ENCODE assay signal across 21 cellular contexts in the genomic region with DNA sequence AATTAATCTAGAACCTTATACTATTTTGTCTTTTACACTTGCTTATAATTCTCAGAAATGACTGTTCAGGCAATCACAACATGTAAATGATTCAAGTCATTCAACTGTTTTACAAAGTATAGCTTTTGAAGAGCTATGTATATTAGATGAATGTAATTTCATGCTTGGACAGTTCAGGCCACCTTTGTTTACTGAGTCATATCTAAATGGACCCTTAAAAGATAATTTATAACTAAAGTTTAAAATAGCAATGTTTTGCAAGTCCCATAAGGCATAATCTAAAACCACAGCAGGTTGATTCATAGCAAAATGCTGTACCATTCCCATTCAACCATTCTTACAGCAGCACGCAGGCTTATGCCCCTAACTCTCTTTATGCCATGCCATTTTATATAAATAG.
DNase-seq lines count a peak whose midpoint lies in the region; ATAC-seq and TF ChIP-seq lines count a peak whose summit lies in the region.
"Had no signal": no experiment of that assay in that cellular context is flagged by ENCODE, and none has a peak within 500 bp of the region (broad histone marks: within the 10 kb centered on the region; RNA-seq: fewer than 3 reads in every experiment).

No MANE protein-coding gene starts in this region.

- no peaks in the 10 kb centered on the region for H3K27me3 Mint-ChIP-seq in activated B cell treated with CpG ODN at 0.5 μM for 24 hours
- no peaks in the 10 kb centered on the region for H3K27me3 Mint-ChIP-seq in stimulated activated naive B cell treated with anti-CD40 and anti-IgM and Interleukin-4, amounts not matched to agents 10 μg/mL and 1 μg/mL and 100 μg/mL, for 72 hours
- H3K27me3 Mint-ChIP-seq: CD4-positive, alpha-beta T cell had no signal

- no peak for TF ChIP-seq POLR2A in body of pancreas (IDR thresholded peaks at IDR 0.05)

- intact Hi-C loops in activated B cell treated with CpG ODN at 0.5 μM for 24 hours (cut with micrococcal nuclease) (no loop called here), body of pancreas (cut with DNase I) (no loop called here)

- H3K9me3 ChIP-seq in body of pancreas: no peaks in the 10 kb centered on the region
- H3K9me3 ChIP-seq: BE2C, HAP-1, MG63 had no signal

- no peak overlapping the region for H3K4me3 ChIP-seq in body of pancreas
- H3K4me3 ChIP-seq: HAP-1, MG63 had no signal

- no peak overlapping the region for H3K27ac Mint-ChIP-seq in activated B cell treated with CpG ODN at 0.5 μM for 24 hours
- H3K27ac Mint-ChIP-seq in stimulated activated naive B cell treated with anti-CD40 and anti-IgM and Interleukin-4, amounts not matched to agents 10 μg/mL and 1 μg/mL and 100 μg/mL, for 72 hours: no peak overlapping the region
- H3K27ac Mint-ChIP-seq in stimulated activated effector memory CD8-positive, alpha-beta T cell treated with anti-CD3 and anti-CD28 coated beads, Interleukin-12 subunit alpha, Interleukin-12 subunit beta, amount 100 ng/mL, for 72 hours: no peak overlapping the region
- H3K27ac Mint-ChIP-seq: CD4-positive, alpha-beta T cell had no signal

- no peaks in the 10 kb centered on the region for H3K4me1 ChIP-seq in body of pancreas
- H3K4me1 ChIP-seq: BE2C had no signal

- peaks cover 16% of the 10 kb centered on the region for H3K4me1 Mint-ChIP-seq in activated B cell treated with CpG ODN at 0.5 μM for 24 hours
- H3K4me1 Mint-ChIP-seq in stimulated activated naive B cell treated with anti-CD40 and anti-IgM and Interleukin-4, amounts not matched to agents 10 μg/mL and 1 μg/mL and 100 μg/mL, for 72 hours: peaks cover 8 to 17% of the 10 kb centered on the region in 2 donors
- H3K4me1 Mint-ChIP-seq in stimulated activated effector memory CD8-positive, alpha-beta T cell treated with anti-CD3 and anti-CD28 coated beads, Interleukin-12 subunit alpha, Interleukin-12 subunit beta, amount 100 ng/mL, for 72 hours: peaks cover 13% of the 10 kb centered on the region

- POLR2A ChIA-PET in activated B cell treated with CpG ODN at 0.5 μM for 24 hours (lab: Charles Lee) (no interaction called here), HEK293T (lab: Yijun Ruan, JAX) (interaction anchor here (0.7 kb wide), 1 partner anchor 64 kb away, joined by 3 read pairs; no protein-coding TSS in a partner anchor)

- H3K9me3 Mint-ChIP-seq in activated B cell treated with CpG ODN at 0.5 μM for 24 hours: no peaks in the 10 kb centered on the region
- H3K9me3 Mint-ChIP-seq in stimulated activated naive B cell treated with anti-CD40 and anti-IgM and Interleukin-4, amounts not matched to agents 10 μg/mL and 1 μg/mL and 100 μg/mL, for 72 hours: no peaks in the 10 kb centered on the region
- no peaks in the 10 kb centered on the region for H3K9me3 Mint-ChIP-seq in stimulated activated effector memory CD8-positive, alpha-beta T cell treated with anti-CD3 and anti-CD28 coated beads, Interleukin-12 subunit alpha, Interleukin-12 subunit beta, amount 100 ng/mL, for 72 hours
- H3K9me3 Mint-ChIP-seq: CD4-positive, alpha-beta T cell had no signal

- 90 to 93% methylated on average over 1 of the region's 1 CpG for WGBS in body of pancreas, 2 donors

- CTCF ChIA-PET in activated B cell treated with CpG ODN at 0.5 μM for 24 hours (lab: Charles Lee) (no interaction called here), HEK293T (lab: Yijun Ruan, JAX) (interaction anchor here (0.9 kb wide), 1 partner anchor 156 kb away, joined by 3 read pairs; no protein-coding TSS in a partner anchor)

- H3K27me3 ChIP-seq in body of pancreas: no peaks in the 10 kb centered on the region
- H3K27me3 ChIP-seq: BE2C, MG63 had no signal

- H3K36me3 Mint-ChIP-seq in activated B cell treated with CpG ODN at 0.5 μM for 24 hours (ENCODE audit: low read depth): no peaks in the 10 kb centered on the region
- H3K36me3 Mint-ChIP-seq in stimulated activated naive B cell treated with anti-CD40 and anti-IgM and Interleukin-4, amounts not matched to agents 10 μg/mL and 1 μg/mL and 100 μg/mL, for 72 hours: peaks cover 0 to 4% of the 10 kb centered on the region in 2 donors
- peaks cover 3% of the 10 kb centered on the region for H3K36me3 Mint-ChIP-seq in stimulated activated effector memory CD8-positive, alpha-beta T cell treated with anti-CD3 and anti-CD28 coated beads, Interleukin-12 subunit alpha, Interleukin-12 subunit beta, amount 100 ng/mL, for 72 hours

- no peak overlapping the region for H3K4me3 Mint-ChIP-seq in activated B cell treated with CpG ODN at 0.5 μM for 24 hours
- no peak overlapping the region for H3K4me3 Mint-ChIP-seq in stimulated activated naive B cell treated with anti-CD40 and anti-IgM and Interleukin-4, amounts not matched to agents 10 μg/mL and 1 μg/mL and 100 μg/mL, for 72 hours
- H3K4me3 Mint-ChIP-seq in stimulated activated effector memory CD8-positive, alpha-beta T cell treated with anti-CD3 and anti-CD28 coated beads, Interleukin-12 subunit alpha, Interleukin-12 subunit beta, amount 100 ng/mL, for 72 hours: no peak overlapping the region
- H3K4me3 Mint-ChIP-seq: CD4-positive, alpha-beta T cell had no signal

- ATAC-seq in HG03196 (IDR thresholded peaks at IDR 0.05; ENCODE audit: unreplicated experiment): peak; percentile 46
- ATAC-seq in activated B cell treated with CpG ODN at 0.5 μM for 24 hours (ENCODE audit: low read depth): peak; percentile 18
- peak; percentile 83 for ATAC-seq in stimulated activated naive B cell treated with anti-CD40 and anti-IgM and Interleukin-4, amounts not matched to agents 10 μg/mL and 1 μg/mL and 100 μg/mL, for 72 hours (replicated peaks)
- no peak for ATAC-seq in stimulated activated effector memory CD8-positive, alpha-beta T cell treated with anti-CD3 and anti-CD28 coated beads, Interleukin-12 subunit alpha, Interleukin-12 subunit beta, amount 100 ng/mL, for 72 hours
- ATAC-seq in body of pancreas: no peak
- ATAC-seq: PC-3 had no signal

- TF ChIP-seq CTCF in activated B cell treated with CpG ODN at 0.5 μM for 24 hours (IDR thresholded peaks at IDR 0.05) (no peak), body of pancreas (IDR thresholded peaks at IDR 0.05) (no peak)

- DNase-seq in NCI-H1417 (lab: John Stamatoyannopoulos, UW) (peak in 2 of 3 experiments; percentile 12 to 27), NCI-H1417 treated with DMSO at 0.1 percent for 48 hours (lab: John Stamatoyannopoulos, UW) (no peak), activated B cell treated with CpG ODN at 0.5 μM for 24 hours (no peak), body of pancreas (no peak), HEK293T (ENCODE audit: extremely low spot score) (no peak)
- DNase-seq in stimulated activated naive B cell treated with anti-CD40 and anti-IgM and Interleukin-4, amounts not matched to agents 10 μg/mL and 1 μg/mL and 100 μg/mL, for 72 hours: no peak
- no peak for DNase-seq in stimulated activated effector memory CD8-positive, alpha-beta T cell treated with anti-CD3 and anti-CD28 coated beads, Interleukin-12 subunit alpha, Interleukin-12 subunit beta, amount 100 ng/mL, for 72 hours (ENCODE audit: low spot score in 2 of 2)
- DNase-seq: 8988T; BE2C; CD4-positive, alpha-beta T cell; GF-D8; MG63; NCI-H1092 treated with DMSO at 0.1 percent for 48 hours; NCI-H1694 treated with DMSO at 0.1 percent for 48 hours; NCI-H2107; NCI-H345; NK-92 treated with Interleukin-12 subunit alpha and Interleukin-12 subunit beta, amount 100 ng/mL, for 24 hours; PC-3 had no signal

- H3K27ac ChIP-seq in body of pancreas: no peak overlapping the region
- H3K27ac ChIP-seq: KMS-11 had no signal

- H3K36me3 ChIP-seq in body of pancreas (replicated peaks in 1 of 2; ENCODE audit: insufficient read depth in 1 of 2, low read depth in 2 of 2): no peaks in the 10 kb centered on the region
- H3K36me3 ChIP-seq: HAP-1, MG63 had no signal

TF ChIP-seq in HEK293T, 16 proteins besides CTCF, POLR2A, EP300 and RAD21:
- no peak for TF ChIP-seq TARDBP (IDR thresholded peaks at IDR 0.05)
- no peak for TF ChIP-seq SP1 (IDR thresholded peaks at IDR 0.05)
- TF ChIP-seq CTBP1 (IDR thresholded peaks at IDR 0.05; ENCODE audit: borderline replicate concordance): no peak
- TF ChIP-seq FOXK2 (IDR thresholded peaks at IDR 0.05): no peak
- TF ChIP-seq BHLHE40 (IDR thresholded peaks at IDR 0.05; ENCODE audit: borderline replicate concordance): no peak
- TF ChIP-seq, protein P1, sequence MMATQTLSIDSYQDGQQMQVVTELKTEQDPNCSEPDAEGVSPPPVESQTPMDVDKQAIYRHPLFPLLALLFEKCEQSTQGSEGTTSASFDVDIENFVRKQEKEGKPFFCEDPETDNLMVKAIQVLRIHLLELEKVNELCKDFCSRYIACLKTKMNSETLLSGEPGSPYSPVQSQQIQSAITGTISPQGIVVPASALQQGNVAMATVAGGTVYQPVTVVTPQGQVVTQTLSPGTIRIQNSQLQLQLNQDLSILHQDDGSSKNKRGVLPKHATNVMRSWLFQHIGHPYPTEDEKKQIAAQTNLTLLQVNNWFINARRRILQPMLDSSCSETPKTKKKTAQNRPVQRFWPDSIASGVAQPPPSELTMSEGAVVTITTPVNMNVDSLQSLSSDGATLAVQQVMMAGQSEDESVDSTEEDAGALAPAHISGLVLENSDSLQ (IDR thresholded peaks at IDR 0.05): no peak
- TF ChIP-seq L3MBTL2 (conservative IDR thresholded peaks at IDR 0.05): no peak
- no peak for TF ChIP-seq FOXM1 (IDR thresholded peaks at IDR 0.05; ENCODE audit: borderline replicate concordance)
- TF ChIP-seq ELF4 (IDR thresholded peaks at IDR 0.05): no peak
- no peak for TF ChIP-seq FOXA1 (IDR thresholded peaks at IDR 0.05)
- no peak for TF ChIP-seq ZNF384 (IDR thresholded peaks at IDR 0.05)
- no peak for TF ChIP-seq NFRKB (IDR thresholded peaks at IDR 0.05)
- no peak for TF ChIP-seq ARNT (IDR thresholded peaks at IDR 0.05)
- no peak for TF ChIP-seq SUZ12 (IDR thresholded peaks at IDR 0.05)
- no peak for TF ChIP-seq HDGF (IDR thresholded peaks at IDR 0.05; ENCODE audit: borderline replicate concordance)
- TF ChIP-seq LEF1 (IDR thresholded peaks at IDR 0.05; ENCODE audit: borderline replicate concordance): no peak

Comparison
In these comparisons a context has a peak if more than half of its experiments do, and no peak if none do; other contexts are left out.
1. DNase-seq: peak in NCI-H1417 (2 of 3); none in NCI-H1417 treated with DMSO at 0.1 percent for 48 hours (single experiment), activated B cell treated with CpG ODN at 0.5 μM for 24 hours (single experiment), stimulated activated naive B cell treated with anti-CD40 and anti-IgM and Interleukin-4, amounts not matched to agents 10 μg/mL and 1 μg/mL and 100 μg/mL, for 72 hours (single experiment), stimulated activated effector memory CD8-positive, alpha-beta T cell treated with anti-CD3 and anti-CD28 coated beads, Interleukin-12 subunit alpha, Interleukin-12 subunit beta, amount 100 ng/mL, for 72 hours (0 of 2), body of pancreas (0 of 4) and HEK293T (single experiment).
2. ATAC-seq: peak in HG03196 (single experiment), activated B cell treated with CpG ODN at 0.5 μM for 24 hours (single experiment) and stimulated activated naive B cell treated with anti-CD40 and anti-IgM and Interleukin-4, amounts not matched to agents 10 μg/mL and 1 μg/mL and 100 μg/mL, for 72 hours (2 of 2); none in stimulated activated effector memory CD8-positive, alpha-beta T cell treated with anti-CD3 and anti-CD28 coated beads, Interleukin-12 subunit alpha, Interleukin-12 subunit beta, amount 100 ng/mL, for 72 hours (single experiment) and body of pancreas (single experiment).